ENCODE assay signal across 18 cellular contexts in the genomic region with DNA sequence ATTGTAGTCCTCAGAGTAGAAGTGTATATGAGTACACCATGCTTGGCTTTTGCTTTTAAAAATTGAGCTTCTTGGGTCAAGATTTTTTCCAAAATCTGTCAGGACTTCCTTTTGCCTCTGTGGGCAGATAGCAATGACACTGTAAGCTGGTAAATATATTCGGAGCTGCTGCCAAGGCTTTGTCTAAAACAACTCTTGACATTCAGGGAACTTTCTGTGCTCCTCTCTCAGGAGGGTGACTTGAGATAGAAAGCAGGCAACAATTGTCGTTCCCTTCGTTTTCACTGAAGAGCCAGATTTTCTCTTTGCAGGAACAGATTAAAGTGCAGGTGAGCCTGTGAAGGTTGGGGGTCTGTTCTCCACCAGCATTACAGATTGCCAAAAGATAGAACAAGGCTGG.
A peak's percentile ranks its signal among the peaks of the same experiment; 100 is the strongest.
DNase-seq lines count a peak whose midpoint lies in the region; ATAC-seq and TF ChIP-seq lines count a peak whose summit lies in the region.
"Had no signal": no experiment of that assay in that cellular context is flagged by ENCODE, and none has a peak within 500 bp of the region (broad histone marks: within the 10 kb centered on the region; RNA-seq: fewer than 3 reads in every experiment).

No MANE protein-coding gene starts in this region.

- H3K27ac ChIP-seq in right cardiac atrium (ENCODE audit: low read length) (peak overlapping the region; percentile 64), transverse colon (no peak overlapping the region), foreskin keratinocyte (no peak overlapping the region)
- H3K27ac ChIP-seq: C4-2B, Peyer's patch had no signal

- TF ChIP-seq POLR2A in transverse colon (IDR thresholded peaks at IDR 0.05), result no peak

- no peak overlapping the region for H3K4me3 ChIP-seq in right cardiac atrium (ENCODE audit: low read length)
- H3K4me3 ChIP-seq in transverse colon, result no peak overlapping the region
- H3K4me3 ChIP-seq: Peyer's patch had no signal

- H3K9me3 ChIP-seq in right cardiac atrium (ENCODE audit: control insufficient read depth, low read length) (no peaks in the 10 kb centered on the region), transverse colon (no peaks in the 10 kb centered on the region)
- H3K9me3 ChIP-seq: Peyer's patch had no signal

- ATAC-seq in activated T-cell treated with anti-CD3 and anti-CD28 coated beads, Interleukin-2, amount 50 U/mL, for 72 hours (replicated peaks in 1 of 2), result no peak
- peak; percentile 49 for ATAC-seq in Right ventricle myocardium superior (ENCODE audit: poor library complexity)
- ATAC-seq in right cardiac atrium, result no peak
- no peak for ATAC-seq in foreskin keratinocyte
- ATAC-seq in HG02938 (IDR thresholded peaks at IDR 0.05; ENCODE audit: unreplicated experiment), result no peak

- H3K27me3 ChIP-seq in right cardiac atrium (ENCODE audit: control insufficient read depth, insufficient read depth) (no peaks in the 10 kb centered on the region), transverse colon (peaks cover 4% of the 10 kb centered on the region), foreskin keratinocyte (no peaks in the 10 kb centered on the region)
- H3K27me3 ChIP-seq: Peyer's patch had no signal

- peaks cover 0 to 3% of the 10 kb centered on the region in 2 donors for H3K9me3 Mint-ChIP-seq in activated T-cell treated with anti-CD3 and anti-CD28 coated beads, Interleukin-2, amount 50 U/mL, for 72 hours

- H3K36me3 Mint-ChIP-seq in activated T-cell treated with anti-CD3 and anti-CD28 coated beads, Interleukin-2, amount 50 U/mL, for 72 hours (ENCODE audit: insufficient read depth in 2 of 2), result peaks cover 3 to 4% of the 10 kb centered on the region in 2 donors
- H3K36me3 Mint-ChIP-seq: CD8-positive, alpha-beta memory T cell had no signal

- in situ Hi-C loops in transverse colon (cut with MboI; ENCODE audit: low pct_ligation_motif_present in 1 of 4, low pct_unique_long_range_greater_than_20kb in 1 of 4, low sequenced_read_pairs in 3 of 4), result no loop called here

- peak overlapping the region; percentile 28 for H3K27ac Mint-ChIP-seq in activated T-cell treated with anti-CD3 and anti-CD28 coated beads, Interleukin-2, amount 50 U/mL, for 72 hours
- H3K27ac Mint-ChIP-seq: CD8-positive, alpha-beta memory T cell had no signal

- 30% methylated on average over 3 of the region's 3 CpGs for WGBS in right cardiac atrium
- WGBS in transverse colon (ENCODE audit: low coverage in 1 of 2), 2 donors, result 83 to 85% methylated on average over 2 to 3 of the region's 3 CpGs

- no peak for DNase-seq in activated T-cell treated with anti-CD3 and anti-CD28 coated beads, Interleukin-2, amount 50 U/mL, for 72 hours
- DNase-seq in activated T-cell treated with anti-CD3 and anti-CD28 coated beads for 4 hours, result no peak
- DNase-seq in Right ventricle myocardium superior, result no peak
- no peak for DNase-seq in right cardiac atrium
- DNase-seq in retina, result peak; percentile 4
- DNase-seq in transverse colon, result no peak
- DNase-seq in foreskin keratinocyte, result no peak
- DNase-seq: Calu3; CD8-positive, alpha-beta memory T cell; DMS153; Kasumi-1; NCI-H1417; NCI-H187; NCI-H446; NCI-H526; Peyer's patch had no signal

- H3K4me3 Mint-ChIP-seq in activated T-cell treated with anti-CD3 and anti-CD28 coated beads, Interleukin-2, amount 50 U/mL, for 72 hours, result no peak overlapping the region
- H3K4me3 Mint-ChIP-seq: CD8-positive, alpha-beta memory T cell had no signal

- H3K27me3 Mint-ChIP-seq in activated T-cell treated with anti-CD3 and anti-CD28 coated beads, Interleukin-2, amount 50 U/mL, for 72 hours (ENCODE audit: low read depth), result peaks cover 18% of the 10 kb centered on the region

- no peak for TF ChIP-seq EP300 in transverse colon (IDR thresholded peaks at IDR 0.05; ENCODE audit: low read depth)

- H3K4me1 ChIP-seq in right cardiac atrium (ENCODE audit: control insufficient read depth, insufficient read depth, low read length) (no peaks in the 10 kb centered on the region), transverse colon (peaks cover 0 to 20% (median 5%) of the 10 kb centered on the region in 4 donors), foreskin keratinocyte (peaks cover 13% of the 10 kb centered on the region)
- H3K4me1 ChIP-seq: Peyer's patch had no signal

- TF ChIP-seq CTCF in transverse colon (IDR thresholded peaks at IDR 0.05) (no peak), foreskin keratinocyte (conservative IDR thresholded peaks at IDR 0.05) (no peak)

- intact Hi-C loops in Right ventricle myocardium superior (cut with DNase I), result no loop called here
- intact Hi-C loops in right cardiac atrium (cut with DNase I), result no loop called here
- intact Hi-C loops in transverse colon (cut with DNase I; ENCODE audit: low total_unique reads), result no loop called here

- no peaks in the 10 kb centered on the region for H3K36me3 ChIP-seq in transverse colon
- H3K36me3 ChIP-seq: Peyer's patch had no signal

- peaks cover 61% of the 10 kb centered on the region for H3K4me1 Mint-ChIP-seq in activated T-cell treated with anti-CD3 and anti-CD28 coated beads, Interleukin-2, amount 50 U/mL, for 72 hours (ENCODE audit: low read depth)
